In the genomic region with DNA sequence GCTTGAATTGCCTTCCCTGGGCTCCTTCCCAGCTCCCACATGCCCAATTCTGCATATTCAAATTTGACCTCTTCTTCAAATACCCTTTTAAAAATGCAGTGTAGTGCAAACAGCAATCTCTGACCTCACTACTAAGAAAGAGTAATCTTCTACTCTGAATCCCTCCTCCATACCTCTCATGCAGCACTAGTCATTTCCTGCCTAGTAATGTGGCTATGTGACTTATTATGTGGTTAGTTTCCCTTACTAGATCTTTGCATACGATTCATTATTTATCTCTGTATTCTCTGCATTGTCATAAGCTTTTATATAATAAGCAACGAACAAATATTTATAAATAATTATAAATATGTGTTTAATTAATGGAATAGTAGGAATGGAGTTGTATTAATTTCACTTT, we compare ENCODE assay signal across 8 cellular contexts. TPM values are rescaled to one million over a fixed set of nuclear protein-coding genes. Genes with fewer than 3 reads are reported as not detected.
A peak's percentile ranks its signal among the peaks of the same experiment; 100 is the strongest.
DNase-seq lines count a peak whose midpoint lies in the region; ATAC-seq and TF ChIP-seq lines count a peak whose summit lies in the region.

No MANE protein-coding gene starts in this region.

- H3K27me3 ChIP-seq in foreskin keratinocyte = no peaks in the 10 kb centered on the region

- H3K27ac ChIP-seq in RWPE1 (no peak overlapping the region), foreskin keratinocyte (no peak overlapping the region)

- TF ChIP-seq CTCF in RWPE1 (conservative IDR thresholded peaks at IDR 0.05; ENCODE audit: low read depth) (no peak), foreskin keratinocyte (conservative IDR thresholded peaks at IDR 0.05) (no peak)

- CTCF ChIA-PET in RWPE1 (lab: Yijun Ruan, JAX) = no interaction called here

- DNase-seq in CD1c-positive myeloid dendritic cell (ENCODE audit: extremely low spot score) (peak; percentile 43), RWPE1 (ENCODE audit: low spot score) (peak; percentile 25), foreskin keratinocyte (peak; percentile 49 to 73), OCI-M2 (lab: John Stamatoyannopoulos, UW; ENCODE audit: unreplicated experiment) (no peak)
- no peak for DNase-seq in activated CD8-positive, alpha-beta memory T cell treated with anti-CD3 and anti-CD28 coated beads, Interleukin-2, amount 50 U/mL, for 48 hours
- DNase-seq in effector CD8-positive, alpha-beta T cell (lab: John Stamatoyannopoulos, UW) = no peak

- peaks cover 15% of the 10 kb centered on the region for H3K4me1 ChIP-seq in foreskin keratinocyte

- ATAC-seq in GM19043 (IDR thresholded peaks at IDR 0.05; ENCODE audit: low read depth, unreplicated experiment) (peak; percentile 98), HG03108 (IDR thresholded peaks at IDR 0.05; ENCODE audit: unreplicated experiment) (peak; percentile 95), foreskin keratinocyte (peak; percentile 92)

- POLR2A ChIA-PET in RWPE1 (lab: Yijun Ruan, JAX; ENCODE audit: low non-redundant PET) = no interaction called here

RNA-seq across cellular contexts. Expression of a gene that starts 17.1 kb away (rescaled TPM):
- total RNA-seq in foreskin keratinocyte = 23.0 and 26.3 TPM in 2 replicates
- polyA plus RNA-seq in foreskin keratinocyte = 10.8 and 15.0 TPM in 2 replicates

Comparison
In these comparisons a context has a peak if more than half of its experiments do, and no peak if none do; other contexts are left out.
1. DNase-seq: peak in CD1c-positive myeloid dendritic cell (single experiment), RWPE1 (single experiment) and foreskin keratinocyte (2 of 2); none in OCI-M2 (single experiment), activated CD8-positive, alpha-beta memory T cell treated with anti-CD3 and anti-CD28 coated beads, Interleukin-2, amount 50 U/mL, for 48 hours (single experiment) and effector CD8-positive, alpha-beta T cell (single experiment).
2. Peak in every context shown above with its lines, with median percentiles within 50 percentile points of each other: ATAC-seq.